Comparison of ENCODE assay signal across 8 cellular contexts in the genomic region with DNA sequence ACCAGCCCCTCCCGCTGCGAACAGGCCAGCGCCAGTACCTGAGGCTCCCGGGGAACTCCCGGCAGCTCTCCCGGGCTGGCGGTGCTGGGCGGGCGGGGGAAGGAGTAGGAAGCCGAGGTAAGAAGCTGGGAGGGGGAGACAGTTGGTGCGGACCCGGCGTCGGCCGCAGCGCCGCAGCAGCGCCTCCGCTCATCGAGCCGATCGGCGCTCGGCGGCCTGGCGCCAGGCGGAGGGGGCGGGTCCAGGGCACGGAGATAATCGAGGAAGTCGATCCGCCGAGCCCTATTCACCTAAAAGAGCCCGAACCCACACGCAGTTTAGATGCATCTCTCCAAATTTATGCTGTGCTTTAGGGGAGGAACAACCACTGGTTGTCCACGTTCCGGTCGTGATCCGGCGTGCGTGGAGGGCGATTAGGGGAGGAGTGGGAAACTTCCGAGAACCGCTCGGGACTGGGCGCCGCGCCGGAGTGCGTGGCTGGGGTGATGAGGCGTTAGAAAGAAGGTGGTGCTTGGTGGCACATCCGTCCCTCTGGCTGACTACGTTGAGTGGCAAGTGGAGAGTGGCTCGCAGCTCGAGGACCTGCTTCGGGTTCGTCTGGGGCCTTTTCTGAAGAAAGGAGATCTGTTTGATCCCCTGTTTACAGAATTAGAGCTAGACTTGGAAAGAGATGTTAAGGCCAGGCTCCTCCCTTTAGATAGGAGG. TPM values are rescaled to one million over a fixed set of nuclear protein-coding genes. Genes with fewer than 3 reads are reported as not detected.
DNase-seq lines count a peak whose midpoint lies in the region; ATAC-seq and TF ChIP-seq lines count a peak whose summit lies in the region.

A gene with protein sequence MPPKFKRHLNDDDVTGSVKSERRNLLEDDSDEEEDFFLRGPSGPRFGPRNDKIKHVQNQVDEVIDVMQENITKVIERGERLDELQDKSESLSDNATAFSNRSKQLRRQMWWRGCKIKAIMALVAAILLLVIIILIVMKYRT (minus strand): TSS at position 194 of the 705 bp plus-strand sequence. CDS start 3,651 bp downstream, outside the sequence.

- peak within 1 kb of the TSS; percentile 100 for H3K27ac Mint-ChIP-seq in T-cell

- H3K4me1 ChIP-seq in tibial nerve, result peaks cover 0 to 51% (median 17%) of the 10 kb centered on the region in 4 donors

- peak within 1 kb of the TSS; percentile 66 to 95 (median 88) for H3K4me3 ChIP-seq in tibial nerve

- intact Hi-C loops in cardiac septum (cut with DNase I), result loop anchor here (1.0 to 2.0 kb wide), 3 partner anchors 39 to 97 kb away; partner anchors contain the start of gene METTL13

- TF ChIP-seq POLR2A in tibial nerve (IDR thresholded peaks at IDR 0.05), result peak; percentile 93 to 97

- no peaks in the 10 kb centered on the region for H3K27me3 Mint-ChIP-seq in T-cell

- WGBS in adipose tissue, 3 donors, result 0% methylated on average over 53 to 57 of the region's 57 CpGs
- 0% methylated on average over 56 to 57 of the region's 57 CpGs for WGBS in tibial nerve, 2 donors

- no peaks in the 10 kb centered on the region for H3K9me3 ChIP-seq in tibial nerve

- in situ Hi-C loops in GM13976 (cut with MboI; ENCODE audit: low sequenced_read_pairs, unreplicated experiment), result no loop called here

- peaks cover 0 to 7% (median 0%) of the 10 kb centered on the region in 3 donors for H3K36me3 ChIP-seq in tibial nerve

- H3K36me3 Mint-ChIP-seq in T-cell, result peaks cover 4% of the 10 kb centered on the region

- TF ChIP-seq CTCF in GM13976 (IDR thresholded peaks at IDR 0.05; ENCODE audit: borderline replicate concordance, control extremely low read depth, extremely low read depth, insufficient read depth, missing control alignments) (no peak), tibial nerve (IDR thresholded peaks at IDR 0.05) (peak in 2 of 5 experiments; percentile 5 to 48)

- POLR2A ChIA-PET in T-cell (lab: Charles Lee), result interaction anchor here (0.5 to 2.0 kb wide), 11 partner anchors 8 to 1849 kb away, joined by 3 to 12 read pairs (median 4); partner anchors contain the start of genes METTL13 (in 1 of the 2) and PRRC2C (in 1 of the 2)

- no peaks in the 10 kb centered on the region for H3K27me3 ChIP-seq in tibial nerve

- H3K4me1 Mint-ChIP-seq in T-cell, result peaks cover 55 to 59% (median 56%) of the 10 kb centered on the region in 3 donors

- H3K9me3 Mint-ChIP-seq in T-cell, result no peaks in the 10 kb centered on the region

- H3K27ac ChIP-seq in adipose tissue (ENCODE audit: low read depth, low read length) (peak within 1 kb of the TSS; percentile 48), tibial nerve (peak within 1 kb of the TSS; percentile 94 to 99 (median 96))

- DNase-seq in GM13976 (ENCODE audit: low spot score) (peak; percentile 90), NCI-H128 (lab: John Stamatoyannopoulos, UW; ENCODE audit: unreplicated experiment) (peak; percentile 77), T-cell (peak; percentile 76 to 89 (median 84)), cardiac septum (ENCODE audit: low spot score) (peak; percentile 94), pons (ENCODE audit: low spot score) (peak; percentile 84), tibial nerve (ENCODE audit: low spot score in 2 of 2) (peak; percentile 82 to 89)

- CTCF ChIA-PET in T-cell (lab: Charles Lee), result interaction anchor here (0.6 to 2.1 kb wide), 8 partner anchors 22 to 428 kb away, joined by 3 to 9 read pairs (median 4); partner anchors contain the start of genes DNM3 (in 1 of the 2), FMO4 (in 1 of the 2) and METTL13 (in 1 of the 2)

- ATAC-seq in HG02759 (IDR thresholded peaks at IDR 0.05; ENCODE audit: unreplicated experiment) (peak; percentile 90), T-cell (replicated peaks in 1 of 4) (peak; percentile 92 to 93 (median 92))

- TF ChIP-seq EP300 in tibial nerve (IDR thresholded peaks at IDR 0.05), result peak in 1 of 2 donors; percentile 99

- peak within 1 kb of the TSS; percentile 95 to 100 (median 99) for H3K4me3 Mint-ChIP-seq in T-cell

RNA-seq across cellular contexts. Expression of the gene that starts here (rescaled TPM):
- total RNA-seq in T-cell, result 10 to 100 TPM; 17.8 to 39.9 (median 33.9) TPM
- 1 to 10 TPM; 3.6 to 8.8 (median 6.7) TPM for polyA plus RNA-seq in adipose tissue
- 8.7 TPM for total RNA-seq in cardiac septum
- total RNA-seq in tibial nerve, result 10 to 100 TPM; 13.8 to 25.6 (median 16.7) TPM

Comparison
In these comparisons a context has a peak if more than half of its experiments do, and no peak if none do; other contexts are left out.
1. Peak in every context shown above with its lines: DNase-seq, ATAC-seq, H3K4me3 ChIP-seq and H3K27ac ChIP-seq.